ENCODE assay signal across 7 cellular contexts in the genomic region with DNA sequence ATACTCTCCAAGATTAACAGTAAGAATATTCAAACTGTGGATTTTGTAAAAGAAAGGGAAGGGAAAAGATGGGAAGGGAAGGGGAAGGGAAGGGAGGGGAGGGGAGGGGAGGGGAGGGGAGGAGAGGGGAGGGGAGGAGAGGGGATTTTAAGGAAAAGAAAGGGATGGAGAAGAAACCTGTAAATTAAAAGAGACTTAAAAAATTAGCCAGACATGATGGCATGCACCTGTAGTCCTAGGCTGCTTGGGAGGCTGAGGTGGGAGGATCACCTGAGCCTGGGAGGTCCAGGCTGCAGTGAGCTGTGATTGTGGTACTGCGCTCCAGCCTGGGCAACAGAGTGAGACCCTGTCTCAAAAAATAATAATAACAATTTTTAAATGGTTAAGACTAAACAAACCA.
"Had no signal": no experiment of that assay in that cellular context is flagged by ENCODE, and none has a peak within 500 bp of the region (broad histone marks: within the 10 kb centered on the region; RNA-seq: fewer than 3 reads in every experiment).

No MANE protein-coding gene starts in this region.

- H3K27ac Mint-ChIP-seq: IgD-negative memory B cell had no signal

- FAIRE-seq: HTR-8/SVneo had no signal

- DNase-seq: Karpas-422, KBM-7, KG1 had no signal

- H3K27ac ChIP-seq: HL-60, KMS-11 had no signal

- H3K4me3 Mint-ChIP-seq: IgD-negative memory B cell had no signal

- H3K36me3 Mint-ChIP-seq: IgD-negative memory B cell had no signal

- H3K4me2 ChIP-seq: KMS-11 had no signal

- H3K9ac ChIP-seq: KMS-11 had no signal
